Comparison of ENCODE assay signal across 12 cellular contexts in the genomic region with DNA sequence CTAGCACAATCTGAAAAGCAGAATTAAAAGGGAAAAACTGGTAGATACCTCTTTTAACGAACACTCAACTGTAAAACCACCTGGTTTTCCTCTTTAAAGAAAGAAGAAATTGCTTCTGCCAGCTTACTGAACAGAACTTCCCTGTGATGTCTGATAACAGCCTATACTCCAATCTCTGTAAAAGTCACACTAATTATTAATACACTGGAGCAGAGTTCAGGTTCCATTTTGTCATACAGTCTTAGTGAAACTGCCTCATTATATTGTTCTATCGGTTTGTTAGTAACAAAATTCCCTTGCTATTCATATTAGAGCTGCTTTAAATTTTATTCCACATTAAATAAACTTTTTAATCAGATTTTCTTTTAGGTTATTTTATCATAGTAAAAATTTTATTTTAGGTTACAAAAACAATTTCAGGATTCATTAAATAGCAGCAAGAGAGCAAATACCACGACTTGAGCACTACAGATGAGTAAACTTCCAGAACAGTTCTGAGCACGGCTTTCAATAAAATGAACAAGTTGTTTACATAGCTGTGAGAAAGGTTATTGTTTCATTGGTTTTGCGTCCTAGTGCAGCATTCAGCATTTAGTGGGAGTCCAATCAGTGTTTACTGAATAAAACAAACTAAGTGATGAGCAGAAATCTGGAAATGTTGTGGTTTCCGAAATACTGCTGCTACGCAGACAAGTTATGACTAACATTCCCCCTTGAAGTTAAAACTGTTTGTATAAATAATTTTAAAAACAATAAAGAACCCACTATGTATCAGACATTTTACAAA.
A peak's percentile ranks its signal among the peaks of the same experiment; 100 is the strongest.
DNase-seq lines count a peak whose midpoint lies in the region; ATAC-seq and TF ChIP-seq lines count a peak whose summit lies in the region.
"Had no signal": no experiment of that assay in that cellular context is flagged by ENCODE, and none has a peak within 500 bp of the region (broad histone marks: within the 10 kb centered on the region; RNA-seq: fewer than 3 reads in every experiment).

No MANE protein-coding gene starts in this region.

- H3K27me3 Mint-ChIP-seq in osteocyte (ENCODE audit: unreplicated experiment) = no peaks in the 10 kb centered on the region
- H3K27me3 Mint-ChIP-seq: naive thymus-derived CD8-positive, alpha-beta T cell had no signal

- POLR2A ChIA-PET in A673 (lab: Charles Lee; ENCODE audit: low non-redundant PET) = no interaction called here

- no peaks in the 10 kb centered on the region for H3K9me3 Mint-ChIP-seq in osteocyte (ENCODE audit: unreplicated experiment)

- no peaks in the 10 kb centered on the region for H3K9me3 ChIP-seq in A673 (ENCODE audit: low read depth, low read length, poor library complexity, severe bottlenecking)
- H3K9me3 ChIP-seq in adrenal gland (replicated peaks in 1 of 3) = no peaks in the 10 kb centered on the region
- H3K9me3 ChIP-seq: SJCRH30 had no signal

- no peak for TF ChIP-seq CTCF in A673 (conservative IDR thresholded peaks at IDR 0.05; ENCODE audit: low read depth, low read length)
- peak in 1 of 56 donors; percentile 9 for TF ChIP-seq CTCF in dorsolateral prefrontal cortex (IDR thresholded peaks at IDR 0.05 in 54 of 56, conservative IDR thresholded peaks at IDR 0.05 in 2 of 56; ENCODE audit: low read depth in 1 of 56, partially characterized antibody in 56 of 56)
- TF ChIP-seq CTCF in osteocyte (IDR thresholded peaks at IDR 0.05) = no peak
- TF ChIP-seq CTCF in adrenal gland (IDR thresholded peaks at IDR 0.05) = no peak

- peak overlapping the region; percentile 84 for H3K27ac Mint-ChIP-seq in osteocyte (ENCODE audit: unreplicated experiment)

- H3K4me3 Mint-ChIP-seq in osteocyte (ENCODE audit: unreplicated experiment) = no peak overlapping the region
- H3K4me3 Mint-ChIP-seq: CD8-positive, alpha-beta memory T cell; naive thymus-derived CD8-positive, alpha-beta T cell had no signal

- intact Hi-C loops in A673 (cut with micrococcal nuclease; ENCODE audit: unreplicated experiment) (no loop called here), dorsolateral prefrontal cortex (cut with DNase I) (loop anchor here in 1 of 2 donors (10.0 kb wide), 1 partner anchor 252 kb away; the partner anchor contains the start of gene STARD13), adrenal gland (cut with DNase I) (no loop called here)

- CTCF ChIA-PET in A673 (lab: Charles Lee) = no interaction called here

- H3K36me3 ChIP-seq in A673 (ENCODE audit: insufficient read depth, low read length, poor library complexity, severe bottlenecking) (no peaks in the 10 kb centered on the region), adrenal gland (replicated peaks in 1 of 2) (no peaks in the 10 kb centered on the region)
- H3K36me3 ChIP-seq: SJCRH30 had no signal

- ATAC-seq in HG03175 (IDR thresholded peaks at IDR 0.05; ENCODE audit: unreplicated experiment) = no peak
- ATAC-seq: naive thymus-derived CD8-positive, alpha-beta T cell had no signal

- DNase-seq in A673 (ENCODE audit: low spot score) (no peak), NCI-H748 (lab: John Stamatoyannopoulos, UW; ENCODE audit: unreplicated experiment) (peak; percentile 51), dorsolateral prefrontal cortex (no peak), osteocyte (ENCODE audit: extremely low spot score, unreplicated experiment) (no peak), adrenal gland (no peak)
- no peak for DNase-seq in stimulated activated naive CD4-positive, alpha-beta T cell treated with Interleukin-2 at 50 U/mL for 16 hours (lab: John Stamatoyannopoulos, UW)
- DNase-seq in activated CD4-positive, alpha-beta T cell treated with anti-CD3 and anti-CD28 coated beads for 48 hours = no peak
- DNase-seq: CD8-positive, alpha-beta memory T cell; naive thymus-derived CD8-positive, alpha-beta T cell; NCI-H226 had no signal

- H3K4me3 ChIP-seq in A673 (ENCODE audit: low read depth, low read length, poor library complexity, severe bottlenecking) (no peak overlapping the region), dorsolateral prefrontal cortex (peak overlapping the region in 48 of 59 donors; percentile 0 to 55 (median 26)), adrenal gland (no peak overlapping the region)
- H3K4me3 ChIP-seq: SJCRH30 had no signal

- H3K27me3 ChIP-seq in A673 (replicated peaks; ENCODE audit: insufficient read depth, low read depth, low read length, poor library complexity) (no peaks in the 10 kb centered on the region), dorsolateral prefrontal cortex (no peaks in the 10 kb centered on the region), adrenal gland (no peaks in the 10 kb centered on the region)
- H3K27me3 ChIP-seq: SJCRH30 had no signal

- H3K27ac ChIP-seq in A673 (ENCODE audit: low read depth, low read length, poor library complexity, severe bottlenecking) = peak overlapping the region; percentile 81
- peak overlapping the region in 58 of 59 donors; percentile 5 to 100 (median 82) for H3K27ac ChIP-seq in dorsolateral prefrontal cortex
- peak overlapping the region in 1 of 5 donors; percentile 3 for H3K27ac ChIP-seq in adrenal gland
- H3K27ac ChIP-seq: SJCRH30 had no signal

- H3K4me1 ChIP-seq in A673 (ENCODE audit: insufficient read depth, low read length, poor library complexity, severe bottlenecking) (peaks cover 46% of the 10 kb centered on the region), adrenal gland (replicated peaks in 1 of 2) (peaks cover 7 to 20% of the 10 kb centered on the region in 2 donors)

- H3K4me1 Mint-ChIP-seq in osteocyte (ENCODE audit: unreplicated experiment) = peaks cover 38% of the 10 kb centered on the region

- no peaks in the 10 kb centered on the region for H3K36me3 Mint-ChIP-seq in osteocyte (ENCODE audit: unreplicated experiment)
- H3K36me3 Mint-ChIP-seq: naive thymus-derived CD8-positive, alpha-beta T cell had no signal

- WGBS in adrenal gland, 4 donors = 65 to 83% (median 73%) methylated on average over 7 of the region's 7 CpGs

- no peak for TF ChIP-seq POLR2A in adrenal gland (IDR thresholded peaks at IDR 0.05)

- BruUV-seq in A673 (replicated peaks; lab: Mats Ljungman, UMichigan) = no TSS peak

Comparison
In these comparisons a context has a peak if more than half of its experiments do, and no peak if none do; other contexts are left out.
1. H3K4me3 ChIP-seq: peak in dorsolateral prefrontal cortex (48 of 59); none in A673 (single experiment) and adrenal gland (0 of 4).